26 cellular contexts compared by ENCODE assay signal in the genomic region with DNA sequence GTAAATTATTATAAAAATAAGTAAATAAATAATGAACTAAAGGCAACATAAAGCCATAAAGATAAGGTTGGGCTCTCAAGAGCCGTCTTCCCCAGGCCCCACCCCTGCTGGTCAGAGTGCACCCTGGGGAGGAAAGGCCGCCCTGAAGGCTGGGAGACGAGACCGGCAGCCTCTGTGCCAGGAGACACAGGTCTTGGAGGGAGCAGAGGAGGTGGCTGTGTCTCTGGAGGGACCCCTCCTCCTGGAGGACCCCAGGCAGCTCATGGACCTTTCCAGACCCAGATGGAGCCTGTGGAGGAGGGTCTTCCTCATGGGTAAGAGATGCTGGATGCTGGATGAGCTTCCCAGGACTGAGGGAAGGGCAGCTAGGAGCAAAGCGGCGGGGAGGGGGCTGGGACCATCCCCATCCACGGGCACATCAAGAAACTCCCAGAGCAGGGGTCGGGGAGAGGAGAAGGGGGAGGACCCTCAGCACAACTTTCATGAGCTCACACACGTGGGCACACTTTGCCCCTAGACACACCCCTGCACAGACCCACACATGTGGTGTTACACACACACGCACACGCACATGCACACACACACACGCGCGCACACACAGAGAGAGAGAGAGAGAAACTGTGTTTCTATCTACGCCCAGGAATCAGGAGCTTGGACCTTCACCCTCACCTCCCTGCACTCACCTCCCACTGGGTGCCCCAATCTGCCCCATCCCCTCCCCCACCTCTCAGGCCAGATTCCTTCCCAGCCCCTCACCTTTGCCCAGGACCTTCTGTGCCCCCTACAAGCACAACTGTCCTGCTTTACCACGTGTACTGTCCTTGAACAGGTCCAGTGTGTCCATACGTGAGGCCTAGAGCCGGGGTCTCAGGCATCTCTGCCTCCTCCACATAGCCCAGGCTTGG. TPM values are rescaled to one million over a fixed set of nuclear protein-coding genes. Genes with fewer than 3 reads are reported as not detected.
"Had no signal": no experiment of that assay in that cellular context is flagged by ENCODE, and none has a peak within 500 bp of the region (broad histone marks: within the 10 kb centered on the region; RNA-seq: fewer than 3 reads in every experiment).

TSS of gene CEACAM18 (plus strand) at position 159 of the 905 bp plus-strand sequence.

- ATAC-seq: gastrocnemius medialis, left ventricle myocardium superior, pancreas, psoas muscle, SK-N-SH treated with all-trans-retinoic acid at 6 μM for 48 hours had no signal

- H3K9me3 Mint-ChIP-seq: activated naive CD4-positive, alpha-beta T cell treated with anti-CD3 and anti-CD28 coated beads, Interleukin-2, amount 10 ng/mL, durations not matched to agents 7 days and 5 days; endodermal cell; type B pancreatic cell had no signal

- H3K4me1 Mint-ChIP-seq: activated naive CD4-positive, alpha-beta T cell treated with anti-CD3 and anti-CD28 coated beads, Interleukin-2, amount 10 ng/mL, durations not matched to agents 7 days and 5 days; endodermal cell; mesothelial cell of epicardium; nephron had no signal

- H3K36me3 Mint-ChIP-seq: activated naive CD4-positive, alpha-beta T cell treated with anti-CD3 and anti-CD28 coated beads, Interleukin-2, amount 10 ng/mL, durations not matched to agents 7 days and 5 days; stimulated activated effector memory CD8-positive, alpha-beta T cell treated with anti-CD3 and anti-CD28 coated beads, Interleukin-12 subunit alpha, Interleukin-12 subunit beta, amount 100 ng/mL, for 72 hours; type B pancreatic cell had no signal

- DNase-seq: activated effector memory CD4-positive, alpha-beta T cell treated with Interleukin-2 at 50 U/mL for 16 hours; activated naive CD4-positive, alpha-beta T cell treated with anti-CD3 and anti-CD28 coated beads, Interleukin-2, amount 10 ng/mL, durations not matched to agents 7 days and 5 days; activated T-cell treated with anti-CD3 and anti-CD28 coated beads for 4 hours; central memory CD4-positive, alpha-beta T cell; endodermal cell; esophagus squamous epithelium; gastrocnemius medialis; hypothalamus; left ventricle myocardium superior; mammary epithelial cell; pancreas; psoas muscle; stimulated activated CD4-positive, alpha-beta T cell treated with anti-CD3 and anti-CD28 coated beads, Interleukin-1b, Interleukin-23, amount 100 ng/mL, for 48 hours; testis had no signal

- H3K4me3 Mint-ChIP-seq: activated naive CD4-positive, alpha-beta T cell treated with anti-CD3 and anti-CD28 coated beads, Interleukin-2, amount 10 ng/mL, durations not matched to agents 7 days and 5 days; endodermal cell; mesothelial cell of epicardium; nephron; stimulated activated effector memory CD8-positive, alpha-beta T cell treated with anti-CD3 and anti-CD28 coated beads, Interleukin-12 subunit alpha, Interleukin-12 subunit beta, amount 100 ng/mL, for 72 hours; type B pancreatic cell had no signal

- H3K27ac Mint-ChIP-seq: activated naive CD4-positive, alpha-beta T cell treated with anti-CD3 and anti-CD28 coated beads, Interleukin-2, amount 10 ng/mL, durations not matched to agents 7 days and 5 days; endodermal cell; mesothelial cell of epicardium; nephron; stimulated activated effector memory CD8-positive, alpha-beta T cell treated with anti-CD3 and anti-CD28 coated beads, Interleukin-12 subunit alpha, Interleukin-12 subunit beta, amount 100 ng/mL, for 72 hours; type B pancreatic cell had no signal

RNA-seq across cellular contexts. Expression of gene CEACAM18, which starts in this region (rescaled TPM):
- total RNA-seq: adrenal gland; astrocyte; dermis microvascular lymphatic vessel endothelial cell; endodermal cell; esophagus squamous epithelium; gastrocnemius medialis; left ventricle myocardium superior; mammary epithelial cell; mesothelial cell of epicardium; pancreas; psoas muscle; right atrium auricular region; skeletal muscle tissue; T-helper 2 cell treated with Interferon-gamma antibody and Interleukin-4, amounts not matched to agents 100 ng/mL and 5 ng/mL, for 36 hours; testis; vagina had no signal
